9 cellular contexts compared by ENCODE assay signal in genomic region chr6:108563292-108563691, GRCh38. TPM values are rescaled to one million over a fixed set of nuclear protein-coding genes. Genes with fewer than 3 reads are reported as not detected.
DNase-seq lines count a peak whose midpoint lies in the region; ATAC-seq, FAIRE-seq and TF ChIP-seq lines count a peak whose summit lies in the region.
"Had no signal": no experiment of that assay in that cellular context is flagged by ENCODE, and none has a peak within 500 bp of the region (broad histone marks: within the 10 kb centered on the region; RNA-seq: fewer than 3 reads in every experiment).

No MANE protein-coding gene starts in this region.

- H3K4me2 ChIP-seq in GM23338 (peak overlapping the region; percentile 85), keratinocyte (ENCODE audit: control insufficient read depth, extremely low read depth, insufficient read depth, low read depth, low read length) (peak overlapping the region; percentile 93)

- H3K4me3 Mint-ChIP-seq in GM23338, result peak overlapping the region; percentile 97
- peak overlapping the region; percentile 79 for H3K4me3 Mint-ChIP-seq in stimulated activated effector memory CD8-positive, alpha-beta T cell treated with anti-CD3 and anti-CD28 coated beads, Interleukin-12 subunit alpha, Interleukin-12 subunit beta, amount 100 ng/mL, for 72 hours

- dilution Hi-C loops in keratinocyte (cut with MboI; ENCODE audit: extremely low pct_ligation_motif_present, low sequenced_read_pairs), result no loop called here

- in situ Hi-C loops in astrocyte of the cerebellum (cut with HindIII; ENCODE audit: low sequenced_read_pairs), result no loop called here

- DNase-seq in GM23338 (ENCODE audit: low spot score) (no peak), astrocyte of the cerebellum (ENCODE audit: low read depth) (no peak), keratinocyte (ENCODE audit: low read depth, low spot score) (no peak), small intestine (no peak), iPS-NIHi7 (ENCODE audit: extremely low spot score) (no peak)
- DNase-seq in stimulated activated effector memory CD8-positive, alpha-beta T cell treated with anti-CD3 and anti-CD28 coated beads, Interleukin-12 subunit alpha, Interleukin-12 subunit beta, amount 100 ng/mL, for 72 hours (ENCODE audit: low spot score in 2 of 2), result no peak

- FAIRE-seq in keratinocyte (lab: Jason Lieb, UNC), result no peak
- FAIRE-seq in small intestine (lab: Jason Lieb, UNC), result no peak

- H3K4me1 ChIP-seq in GM23338 (ENCODE audit: insufficient read depth), result peaks cover 30% of the 10 kb centered on the region
- H3K4me1 ChIP-seq in keratinocyte (ENCODE audit: control insufficient read depth, extremely low read depth, insufficient read depth, low read length), result peaks cover 42% of the 10 kb centered on the region
- peaks cover 5 to 25% of the 10 kb centered on the region in 2 donors for H3K4me1 ChIP-seq in small intestine (ENCODE audit: control insufficient read depth in 2 of 2, insufficient read depth in 1 of 2, low read depth in 1 of 2, low read length in 1 of 2)

- peaks cover 2% of the 10 kb centered on the region for H3K9me1 ChIP-seq in keratinocyte (ENCODE audit: control insufficient read depth, extremely low read depth, insufficient read depth, low read length)

- H3K9ac ChIP-seq in keratinocyte (ENCODE audit: control insufficient read depth, extremely low read depth, insufficient read depth, low read length), result peak overlapping the region; percentile 92

- H3K27ac ChIP-seq in GM23338 (ENCODE audit: low read depth) (no peak overlapping the region), keratinocyte (ENCODE audit: control insufficient read depth, insufficient read depth, low read length) (peak overlapping the region; percentile 85), small intestine (ENCODE audit: low read depth in 1 of 2, low read length in 1 of 2) (no peak overlapping the region)

- H3K36me3 Mint-ChIP-seq in GM23338 (ENCODE audit: low read depth), result peaks cover 13% of the 10 kb centered on the region; the same call in 2 of the 3 replicates
- peaks cover 67% of the 10 kb centered on the region for H3K36me3 Mint-ChIP-seq in stimulated activated effector memory CD8-positive, alpha-beta T cell treated with anti-CD3 and anti-CD28 coated beads, Interleukin-12 subunit alpha, Interleukin-12 subunit beta, amount 100 ng/mL, for 72 hours

- no peak for ATAC-seq in GM23338
- ATAC-seq in stimulated activated effector memory CD8-positive, alpha-beta T cell treated with anti-CD3 and anti-CD28 coated beads, Interleukin-12 subunit alpha, Interleukin-12 subunit beta, amount 100 ng/mL, for 72 hours, result no peak
- ATAC-seq in GM21786 (IDR thresholded peaks at IDR 0.05; ENCODE audit: unreplicated experiment), result no peak
- ATAC-seq in GM18861 (IDR thresholded peaks at IDR 0.05; ENCODE audit: unreplicated experiment), result no peak

- H3K27me3 ChIP-seq in GM23338 (ENCODE audit: insufficient read depth) (peaks cover 26% of the 10 kb centered on the region), keratinocyte (ENCODE audit: control insufficient read depth, extremely low read depth, insufficient read depth, low read length) (no peaks in the 10 kb centered on the region), small intestine (ENCODE audit: control insufficient read depth in 2 of 2, insufficient read depth in 2 of 2, low read length in 2 of 2) (no peaks in the 10 kb centered on the region)

- H2AFZ ChIP-seq in GM23338 (no peak overlapping the region), keratinocyte (ENCODE audit: control insufficient read depth, low read length) (no peak overlapping the region)

- peaks cover 63% of the 10 kb centered on the region for H3K79me2 ChIP-seq in GM23338 (replicated peaks; ENCODE audit: insufficient read depth)
- H3K79me2 ChIP-seq in keratinocyte (ENCODE audit: control insufficient read depth, insufficient read depth, low read length), result peaks cover 51% of the 10 kb centered on the region

- no peak overlapping the region for H3K27ac Mint-ChIP-seq in GM23338
- H3K27ac Mint-ChIP-seq in stimulated activated effector memory CD8-positive, alpha-beta T cell treated with anti-CD3 and anti-CD28 coated beads, Interleukin-12 subunit alpha, Interleukin-12 subunit beta, amount 100 ng/mL, for 72 hours, result peak overlapping the region; percentile 2

- H4K20me1 ChIP-seq in GM23338 (replicated peaks; ENCODE audit: insufficient read depth) (peaks cover 16% of the 10 kb centered on the region), keratinocyte (ENCODE audit: control insufficient read depth, extremely low read depth, insufficient read depth, low read length) (peaks cover 9% of the 10 kb centered on the region)

- WGBS in small intestine, 3 donors, result 74 to 80% (median 77%) methylated on average over 8 of the region's 8 CpGs

- H3K27me3 Mint-ChIP-seq in GM23338 (ENCODE audit: insufficient read depth, low read depth, poor library complexity), result peaks cover 19% of the 10 kb centered on the region

- peaks cover 33% of the 10 kb centered on the region for H3K4me1 Mint-ChIP-seq in GM23338
- H3K4me1 Mint-ChIP-seq in stimulated activated effector memory CD8-positive, alpha-beta T cell treated with anti-CD3 and anti-CD28 coated beads, Interleukin-12 subunit alpha, Interleukin-12 subunit beta, amount 100 ng/mL, for 72 hours, result peaks cover 63% of the 10 kb centered on the region

- H3K9me3 ChIP-seq in keratinocyte (ENCODE audit: control insufficient read depth, low read depth, low read length) (no peaks in the 10 kb centered on the region), small intestine (ENCODE audit: control insufficient read depth, low read depth) (no peaks in the 10 kb centered on the region)

- no peaks in the 10 kb centered on the region for H3K9me2 ChIP-seq in GM23338 (ENCODE audit: insufficient read depth)

- peak overlapping the region; percentile 97 for H3K4me3 ChIP-seq in GM23338
- peak overlapping the region; percentile 93 for H3K4me3 ChIP-seq in astrocyte of the cerebellum (ENCODE audit: low read depth, low read length)
- peak overlapping the region; percentile 73 to 95 (median 92) for H3K4me3 ChIP-seq in keratinocyte (ENCODE audit: control insufficient read depth in 2 of 3, extremely low read depth in 1 of 3, insufficient read depth in 2 of 3, low read depth in 1 of 3, low read length in 3 of 3)
- H3K4me3 ChIP-seq in small intestine (ENCODE audit: low read depth in 1 of 2, low read length in 2 of 2), result no peak overlapping the region

- H3K36me3 ChIP-seq in GM23338 (ENCODE audit: insufficient read depth) (no peaks in the 10 kb centered on the region), keratinocyte (ENCODE audit: control insufficient read depth in 2 of 2, extremely low read depth in 1 of 2, insufficient read depth in 2 of 2, low read length in 2 of 2) (peaks cover 2 to 10% of the 10 kb centered on the region in 2 experiments), small intestine (ENCODE audit: control insufficient read depth in 2 of 2, insufficient read depth in 2 of 2, low read length in 2 of 2) (peaks cover 0 to 5% of the 10 kb centered on the region in 2 donors)

- no peak for TF ChIP-seq CTCF in GM23338 (conservative IDR thresholded peaks at IDR 0.05; ENCODE audit: low read depth in 2 of 2)
- no peak for TF ChIP-seq CTCF in astrocyte of the cerebellum (IDR thresholded peaks at IDR 0.05; ENCODE audit: low read depth, low read length, missing control alignments)
- no peak for TF ChIP-seq CTCF in keratinocyte (optimal IDR thresholded peaks at IDR 0.05 in 1 of 3, IDR thresholded peaks at IDR 0.05 in 1 of 3, conservative IDR thresholded peaks at IDR 0.05 in 1 of 3; ENCODE audit: extremely low read depth in 1 of 3, insufficient read depth in 2 of 3, low read length in 3 of 3)

- H3K9me3 Mint-ChIP-seq in GM23338, result peaks cover 6% of the 10 kb centered on the region; the same call in 2 of the 3 replicates
- H3K9me3 Mint-ChIP-seq in stimulated activated effector memory CD8-positive, alpha-beta T cell treated with anti-CD3 and anti-CD28 coated beads, Interleukin-12 subunit alpha, Interleukin-12 subunit beta, amount 100 ng/mL, for 72 hours, result no peaks in the 10 kb centered on the region
- H3K9me3 Mint-ChIP-seq: stimulated activated naive CD8-positive, alpha-beta T cell treated with anti-CD3 and anti-CD28 coated beads, Interleukin-15, Interleukin-2, amounts not matched to agents 100 ng/mL and 50 ng/mL, for 24 hours had no signal

- no peaks in the 10 kb centered on the region for H3F3A ChIP-seq in GM23338 (replicated peaks; ENCODE audit: low read depth)

TF ChIP-seq in GM23338, 12 proteins besides CTCF, POLR2A, EP300 and RAD21 (continues in another document):
- TF ChIP-seq EZH2phosphoT487 (IDR thresholded peaks at IDR 0.05; ENCODE audit: unreplicated experiment) (no peak), EZH2 (IDR thresholded peaks at IDR 0.05; ENCODE audit: low read depth, unreplicated experiment) (no peak)
- TF ChIP-seq, protein P1, sequence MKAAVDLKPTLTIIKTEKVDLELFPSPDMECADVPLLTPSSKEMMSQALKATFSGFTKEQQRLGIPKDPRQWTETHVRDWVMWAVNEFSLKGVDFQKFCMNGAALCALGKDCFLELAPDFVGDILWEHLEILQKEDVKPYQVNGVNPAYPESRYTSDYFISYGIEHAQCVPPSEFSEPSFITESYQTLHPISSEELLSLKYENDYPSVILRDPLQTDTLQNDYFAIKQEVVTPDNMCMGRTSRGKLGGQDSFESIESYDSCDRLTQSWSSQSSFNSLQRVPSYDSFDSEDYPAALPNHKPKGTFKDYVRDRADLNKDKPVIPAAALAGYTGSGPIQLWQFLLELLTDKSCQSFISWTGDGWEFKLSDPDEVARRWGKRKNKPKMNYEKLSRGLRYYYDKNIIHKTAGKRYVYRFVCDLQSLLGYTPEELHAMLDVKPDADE (IDR thresholded peaks at IDR 0.05), result no peak

RNA-seq across cellular contexts. Expression of gene FOXO3, which starts 2.6 kb away (rescaled TPM):
- 20.2 and 20.4 TPM in 2 replicates for total RNA-seq in GM23338 (2014; rRNA removed; shearing (Covaris generic))
- polyA plus RNA-seq in GM23338 (2016; fragmentation: Nextera tagmentation; extraction: Ambion mirVana) (9.1 and 9.8 TPM in 2 replicates), keratinocyte (17.6 to 22.5 TPM (median 20.4 TPM) in 3 replicates), small intestine (10 to 100 TPM in 2 of 3 donors, 1 to 10 TPM in 1; 8.7 to 16.8 (median 11.9) TPM)
- 19.2 TPM for polyA plus RNA-seq in keratinocyte (2011; ENCODE audit: low read depth)
- polyA plus RNA-seq in keratinocyte (2011; cell fraction: cytosol; rRNA removed), result 14.3 and 17.3 TPM in 2 replicates
- polyA plus RNA-seq in keratinocyte (2011; cell fraction: nucleus; rRNA removed), result 28.1 and 29.4 TPM in 2 replicates
- polyA plus RNA-seq in keratinocyte (2012; ENCODE audit: low replicate concordance), result 17.0 and 39.7 TPM in 2 replicates
- 95.4 to 137 TPM (median 123 TPM) in 3 replicates for polyA minus RNA-seq in keratinocyte
- polyA minus RNA-seq in keratinocyte (2011; cell fraction: cytosol; rRNA and poly(A)+ RNA removed), result 45.5 TPM
- 54.6 and 69.6 TPM in 2 replicates for polyA minus RNA-seq in keratinocyte (2011; cell fraction: nucleus; rRNA and poly(A)+ RNA removed)

Comparison
In these comparisons a context has a peak if more than half of its experiments do, and no peak if none do; other contexts are left out.
1. H3K4me3 ChIP-seq: peak in GM23338 (single experiment), astrocyte of the cerebellum (single experiment) and keratinocyte (3 of 3); none in small intestine (0 of 2).